22 cellular contexts compared by ENCODE assay signal in the genomic region with DNA sequence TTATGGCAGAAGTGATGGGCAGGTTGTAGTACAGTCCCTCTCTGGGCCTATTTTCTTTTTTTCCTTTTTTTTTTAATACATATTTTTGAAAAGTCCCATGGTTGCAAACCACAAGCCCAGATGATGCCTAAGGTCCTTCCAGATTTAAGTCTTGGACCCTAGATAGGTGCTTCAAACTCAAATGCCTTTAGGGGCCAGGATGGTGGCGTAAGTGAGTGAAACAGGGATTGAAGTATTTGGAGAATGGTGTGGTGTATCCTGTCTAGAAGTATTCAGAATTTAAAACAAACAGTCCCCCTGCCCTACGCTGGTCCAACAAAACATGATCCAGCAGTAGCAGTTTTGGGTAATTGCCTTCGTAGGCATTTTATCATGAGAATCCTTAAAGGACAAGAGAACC. TPM values are rescaled to one million over a fixed set of nuclear protein-coding genes. Genes with fewer than 3 reads are reported as not detected.
DNase-seq lines count a peak whose midpoint lies in the region; ATAC-seq and TF ChIP-seq lines count a peak whose summit lies in the region.
"Had no signal": no experiment of that assay in that cellular context is flagged by ENCODE, and none has a peak within 500 bp of the region (broad histone marks: within the 10 kb centered on the region; RNA-seq: fewer than 3 reads in every experiment).

No MANE protein-coding gene starts in this region.

- H3K4me1 ChIP-seq in prostate gland (replicated peaks) (peaks cover 31% of the 10 kb centered on the region), osteoblast (ENCODE audit: insufficient read depth, low read length) (peaks cover 33% of the 10 kb centered on the region)

- no peak for ATAC-seq in activated naive CD4-positive, alpha-beta T cell treated with anti-CD3 and anti-CD28 coated beads, Interleukin-2, amount 50 U/mL, for 72 hours

- H3K4me1 Mint-ChIP-seq in activated naive CD4-positive, alpha-beta T cell treated with anti-CD3 and anti-CD28 coated beads, Interleukin-2, amount 50 U/mL, for 24 hours = peaks cover 35% of the 10 kb centered on the region
- peaks cover 38% of the 10 kb centered on the region for H3K4me1 Mint-ChIP-seq in nephron progenitor cell

- peaks cover 14% of the 10 kb centered on the region for H3K36me3 Mint-ChIP-seq in activated naive CD4-positive, alpha-beta T cell treated with anti-CD3 and anti-CD28 coated beads, Interleukin-2, amount 50 U/mL, for 24 hours
- H3K36me3 Mint-ChIP-seq in activated naive CD4-positive, alpha-beta T cell treated with anti-CD3 and anti-CD28 coated beads, Interleukin-2, amount 50 U/mL, for 72 hours = peaks cover 14 to 29% of the 10 kb centered on the region in 2 donors
- peaks cover 13% of the 10 kb centered on the region for H3K36me3 Mint-ChIP-seq in nephron progenitor cell (ENCODE audit: low read depth)

- no peak overlapping the region for H3K4me2 ChIP-seq in osteoblast (ENCODE audit: insufficient read depth, low read length)
- H3K4me2 ChIP-seq: KMS-11 had no signal

- H3K27me3 ChIP-seq in prostate gland (replicated peaks; ENCODE audit: insufficient read depth) (no peaks in the 10 kb centered on the region), osteoblast (ENCODE audit: insufficient read depth, low read length) (no peaks in the 10 kb centered on the region)

- H3K4me3 ChIP-seq in prostate gland (no peak overlapping the region), osteoblast (ENCODE audit: insufficient read depth, low read length) (no peak overlapping the region)

- intact Hi-C loops in prostate gland (cut with DNase I) = no loop called here

- no peak overlapping the region for H2AFZ ChIP-seq in osteoblast (ENCODE audit: low read length)

- no peaks in the 10 kb centered on the region for H3K27me3 Mint-ChIP-seq in activated naive CD4-positive, alpha-beta T cell treated with anti-CD3 and anti-CD28 coated beads, Interleukin-2, amount 50 U/mL, for 24 hours
- H3K27me3 Mint-ChIP-seq in nephron progenitor cell (ENCODE audit: low read depth, poor library complexity) = no peaks in the 10 kb centered on the region
- H3K27me3 Mint-ChIP-seq: IgD-negative memory B cell had no signal

- peaks cover 51% of the 10 kb centered on the region for H3K79me2 ChIP-seq in osteoblast (ENCODE audit: insufficient read depth, low read length)

- WGBS in prostate gland = 97% methylated on average over 3 of the region's 3 CpGs

- no peak for DNase-seq in activated naive CD4-positive, alpha-beta T cell treated with anti-CD3 and anti-CD28 coated beads, Interleukin-2, amount 50 U/mL, for 72 hours (ENCODE audit: low spot score in 2 of 2)
- DNase-seq in nephron progenitor cell (no peak), prostate gland (ENCODE audit: low spot score) (no peak), NCI-H2227 treated with DMSO at 0.1 percent for 48 hours (lab: John Stamatoyannopoulos, UW) (no peak), osteoblast (ENCODE audit: insufficient read length, low spot score, missing footprints) (no peak), SIG-M5 (lab: John Stamatoyannopoulos, UW) (no peak)
- DNase-seq: CD4-positive, CD25-positive, alpha-beta regulatory T cell; DND-41; NCI-H1092; NCI-H1417 treated with DMSO at 0.1 percent for 48 hours; NCI-H1694 treated with DMSO at 0.1 percent for 48 hours; NCI-H2081; NCI-H226; NCI-H510A; NCI-H69; Right ventricle myocardium superior; RPMI8226 had no signal

- H3K4me3 Mint-ChIP-seq in activated naive CD4-positive, alpha-beta T cell treated with anti-CD3 and anti-CD28 coated beads, Interleukin-2, amount 50 U/mL, for 24 hours = no peak overlapping the region
- H3K4me3 Mint-ChIP-seq in nephron progenitor cell = peak overlapping the region; percentile 90

- TF ChIP-seq CTCF in VCaP (conservative IDR thresholded peaks at IDR 0.05) (no peak), nephron progenitor cell (IDR thresholded peaks at IDR 0.05) (no peak), prostate gland (IDR thresholded peaks at IDR 0.05) (no peak), osteoblast (IDR thresholded peaks at IDR 0.05; ENCODE audit: extremely low read depth, low read depth, low read length) (no peak)

- H3K36me3 ChIP-seq in prostate gland = no peaks in the 10 kb centered on the region
- H3K36me3 ChIP-seq in osteoblast (ENCODE audit: insufficient read depth, low read length) = peaks cover 15% of the 10 kb centered on the region

- peak overlapping the region; percentile 100 for H3K27ac ChIP-seq in VCaP
- peak overlapping the region; percentile 93 to 95 for H3K27ac ChIP-seq in prostate gland
- H3K27ac ChIP-seq in osteoblast (ENCODE audit: low read depth, low read length) = no peak overlapping the region
- H3K27ac ChIP-seq: HL-60, KMS-11 had no signal

- peaks cover 12% of the 10 kb centered on the region for H4K20me1 ChIP-seq in osteoblast (ENCODE audit: insufficient read depth, low read length)

- H3K9me3 ChIP-seq in prostate gland (no peaks in the 10 kb centered on the region), osteoblast (ENCODE audit: low read depth, low read length) (no peaks in the 10 kb centered on the region)

- no peaks in the 10 kb centered on the region for H3K9me3 Mint-ChIP-seq in activated naive CD4-positive, alpha-beta T cell treated with anti-CD3 and anti-CD28 coated beads, Interleukin-2, amount 50 U/mL, for 24 hours
- no peaks in the 10 kb centered on the region for H3K9me3 Mint-ChIP-seq in activated naive CD4-positive, alpha-beta T cell treated with anti-CD3 and anti-CD28 coated beads, Interleukin-2, amount 50 U/mL, for 72 hours
- no peaks in the 10 kb centered on the region for H3K9me3 Mint-ChIP-seq in nephron progenitor cell
- H3K9me3 Mint-ChIP-seq: CD4-positive, CD25-positive, alpha-beta regulatory T cell; IgD-negative memory B cell had no signal

- no peak for TF ChIP-seq POLR2A in prostate gland (IDR thresholded peaks at IDR 0.05)

- peak overlapping the region; percentile 1 for H3K27ac Mint-ChIP-seq in activated naive CD4-positive, alpha-beta T cell treated with anti-CD3 and anti-CD28 coated beads, Interleukin-2, amount 50 U/mL, for 24 hours
- peak overlapping the region in 1 of 2 donors; percentile 94 for H3K27ac Mint-ChIP-seq in activated naive CD4-positive, alpha-beta T cell treated with anti-CD3 and anti-CD28 coated beads, Interleukin-2, amount 50 U/mL, for 72 hours
- no peak overlapping the region for H3K27ac Mint-ChIP-seq in nephron progenitor cell

RNA-seq across cellular contexts. Expression of a gene that starts 2.2 kb away (rescaled TPM):
- 1 to 10 TPM; 1.9 to 3.0 TPM for total RNA-seq in activated naive CD4-positive, alpha-beta T cell treated with anti-CD3 and anti-CD28 coated beads, Interleukin-2, amount 50 U/mL, for 72 hours
- total RNA-seq in prostate gland = 10 to 100 TPM in 1 of 2 donors, 1 to 10 TPM in 1; 4.7 to 11.7 TPM
- 9.1 and 9.8 TPM in 2 replicates for total RNA-seq in osteoblast

RNA-seq across cellular contexts. Expression of a gene that starts 2.3 kb away (rescaled TPM):
- total RNA-seq in activated naive CD4-positive, alpha-beta T cell treated with anti-CD3 and anti-CD28 coated beads, Interleukin-2, amount 50 U/mL, for 72 hours = 10 to 100 TPM; 19.9 to 40.8 TPM
- total RNA-seq in prostate gland (10 to 100 TPM; 49.6 to 64.2 TPM), osteoblast (49.8 and 54.3 TPM in 2 replicates)

RNA-seq across cellular contexts. Expression of a gene that starts 37.7 kb away (rescaled TPM):
- total RNA-seq in activated naive CD4-positive, alpha-beta T cell treated with anti-CD3 and anti-CD28 coated beads, Interleukin-2, amount 50 U/mL, for 72 hours = 1 to 10 TPM; 3.9 to 8.4 TPM
- total RNA-seq in prostate gland (10 to 100 TPM; 19.4 to 31.0 TPM), osteoblast (22.1 and 22.7 TPM in 2 replicates)

RNA-seq across cellular contexts. Expression of a gene that starts 53.7 kb away (rescaled TPM):
- total RNA-seq in activated naive CD4-positive, alpha-beta T cell treated with anti-CD3 and anti-CD28 coated beads, Interleukin-2, amount 50 U/mL, for 72 hours = not detected
- total RNA-seq in prostate gland (under 1 TPM in 1 of 2 donors, not detected in 1; 0.91 TPM), osteoblast (under 0.01 TPM in 2 replicates)
- total RNA-seq: CD4-positive, CD25-positive, alpha-beta regulatory T cell had no signal
